In the genomic region with DNA sequence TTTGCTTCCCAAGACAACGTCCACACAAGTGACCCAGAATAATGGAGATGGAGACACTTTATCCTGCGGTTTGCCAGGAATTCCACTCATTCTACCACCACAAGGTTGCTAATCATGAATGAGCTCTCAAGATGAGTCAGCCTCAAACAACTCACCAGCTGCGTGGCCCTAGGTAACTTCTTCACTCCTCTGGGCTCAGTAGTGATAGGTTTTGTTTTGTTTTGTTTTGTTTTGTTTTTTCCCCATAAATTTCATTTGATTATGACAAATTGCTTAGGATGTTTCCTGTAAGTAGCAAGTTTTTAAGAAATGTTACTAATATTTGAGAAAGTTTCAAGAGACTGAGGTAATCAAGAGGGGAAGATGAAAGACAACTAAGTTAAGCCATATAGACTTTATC, we compare ENCODE assay signal across 8 cellular contexts.
A peak's percentile ranks its signal among the peaks of the same experiment; 100 is the strongest.
DNase-seq lines count a peak whose midpoint lies in the region; ATAC-seq and TF ChIP-seq lines count a peak whose summit lies in the region.

No MANE protein-coding gene starts in this region.

- peaks cover 15% of the 10 kb centered on the region for H3K4me1 ChIP-seq in HAP-1
- H3K4me1 ChIP-seq in PC-3 (ENCODE audit: insufficient read depth, low read length), result peaks cover 55% of the 10 kb centered on the region

- H3K4me3 ChIP-seq in AG10803 (ENCODE audit: low read length), result no peak overlapping the region
- H3K4me3 ChIP-seq in HAP-1, result no peak overlapping the region
- peak overlapping the region; percentile 23 for H3K4me3 ChIP-seq in PC-3 (ENCODE audit: low read length)

- no peak for TF ChIP-seq POLR2A in GM18505 (IDR thresholded peaks at IDR 0.05; ENCODE audit: borderline replicate concordance, extremely low read depth, insufficient read depth, insufficient read length)

- H3K27ac ChIP-seq in PC-3 (ENCODE audit: low read length), result peak overlapping the region; percentile 85

- no peak for TF ChIP-seq CTCF in AG10803 (conservative IDR thresholded peaks at IDR 0.05; ENCODE audit: low read length)
- no peak for TF ChIP-seq CTCF in PC-3 (conservative IDR thresholded peaks at IDR 0.05; ENCODE audit: low read depth, low read length)

- POLR2A ChIA-PET in PC-3 (lab: Charles Lee; ENCODE audit: unreplicated experiment), result interaction anchor here (0.6 to 1.0 kb wide), 8 partner anchors 8 to 1194 kb away, joined by 3 to 8 read pairs (median 4); partner anchors contain the start of gene NRP1

- peak; percentile 96 for DNase-seq in AG10803 (ENCODE audit: low read depth)
- peak; percentile 45 to 53 for DNase-seq in HAP-1 (ENCODE audit: low spot score in 2 of 2)
- peak; percentile 100 for DNase-seq in PC-3
- DNase-seq in hepatic stellate cell (ENCODE audit: low spot score), result peak; percentile 13
- DNase-seq in stimulated activated CD4-positive, alpha-beta T cell treated with anti-CD3 and anti-CD28 coated beads, Interleukin-2, amount 100 ng/mL, for 24 hours, result no peak
- DNase-seq in Ammon's horn (ENCODE audit: low spot score), result no peak
- no peak for DNase-seq in DMS114 treated with DMSO at 0.1 percent for 48 hours (lab: John Stamatoyannopoulos, UW; ENCODE audit: unreplicated experiment)

- intact Hi-C loops in PC-3 (cut with micrococcal nuclease), result loop anchor here (1.0 to 10.0 kb wide), 8 partner anchors 44 to 1266 kb away; no protein-coding TSS in a partner anchor

- in situ Hi-C loops in HAP-1 (cut with MboI; ENCODE audit: low sequenced_read_pairs), result no loop called here

- H3K9me3 ChIP-seq in HAP-1, result no peaks in the 10 kb centered on the region
- peaks cover 8% of the 10 kb centered on the region; the same call in 1 of the 2 replicates for H3K9me3 ChIP-seq in PC-3 (ENCODE audit: low read length)

- H3K27me3 ChIP-seq in HAP-1 (ENCODE audit: low read depth) (no peaks in the 10 kb centered on the region), PC-3 (ENCODE audit: low read length) (no peaks in the 10 kb centered on the region)

- H4K20me1 ChIP-seq in PC-3 (ENCODE audit: low read length), result no peaks in the 10 kb centered on the region

- peak overlapping the region; percentile 78 for H3K9ac ChIP-seq in PC-3 (ENCODE audit: low read length)

- no peaks in the 10 kb centered on the region for H3K36me3 ChIP-seq in HAP-1 (replicated peaks)
- H3K36me3 ChIP-seq in PC-3 (ENCODE audit: low read depth, low read length), result peaks cover 10% of the 10 kb centered on the region

- no peaks in the 10 kb centered on the region for H3K9me2 ChIP-seq in PC-3 (replicated peaks; ENCODE audit: low read length)

- peaks cover 29% of the 10 kb centered on the region for H3F3A ChIP-seq in PC-3 (ENCODE audit: low read length, unreplicated experiment)

- H3K4me2 ChIP-seq in PC-3 (ENCODE audit: low read length), result peak overlapping the region; percentile 77

- CTCF ChIA-PET in PC-3 (lab: Charles Lee), result interaction anchor here (0.5 to 1.5 kb wide), 16 partner anchors 8 to 1279 kb away, joined by 3 to 14 read pairs (median 3); no protein-coding TSS in a partner anchor

- no TSS peak for BruUV-seq in PC-3 (replicated peaks; lab: Mats Ljungman, UMichigan)

- ATAC-seq in PC-3 (peak; percentile 75), GM18505 (IDR thresholded peaks at IDR 0.05; ENCODE audit: unreplicated experiment) (no peak)

- no peak overlapping the region for H2AFZ ChIP-seq in PC-3 (ENCODE audit: low read length)

- peaks cover 40% of the 10 kb centered on the region for H3K79me2 ChIP-seq in PC-3 (ENCODE audit: low read length)

Comparison
In these comparisons a context has a peak if more than half of its experiments do, and no peak if none do; other contexts are left out.
1. DNase-seq: peak in AG10803 (single experiment), HAP-1 (2 of 2), PC-3 (single experiment) and hepatic stellate cell (single experiment); none in stimulated activated CD4-positive, alpha-beta T cell treated with anti-CD3 and anti-CD28 coated beads, Interleukin-2, amount 100 ng/mL, for 24 hours (0 of 2), Ammon's horn (single experiment) and DMS114 treated with DMSO at 0.1 percent for 48 hours (single experiment).